Comparison of ENCODE assay signal across 11 cellular contexts in genomic region chr19:41936416-41936850, GRCh38. TPM values are rescaled to one million over a fixed set of nuclear protein-coding genes. Genes with fewer than 3 reads are reported as not detected.
DNase-seq lines count a peak whose midpoint lies in the region; ATAC-seq and TF ChIP-seq lines count a peak whose summit lies in the region.
"Had no signal": no experiment of that assay in that cellular context is flagged by ENCODE, and none has a peak within 500 bp of the region (broad histone marks: within the 10 kb centered on the region; RNA-seq: fewer than 3 reads in every experiment).

No MANE protein-coding gene starts in this region.

- H3K27ac Mint-ChIP-seq in CD4-positive, alpha-beta memory T cell = peak overlapping the region; percentile 65 to 90 (median 75)

- no peak overlapping the region; the same call in 1 of the 2 replicates for H2AFZ ChIP-seq in OCI-LY7 (ENCODE audit: low read length)

- H3K4me1 ChIP-seq in CD4-positive, alpha-beta memory T cell (ENCODE audit: insufficient read depth, low read length) = peaks cover 37% of the 10 kb centered on the region
- H3K4me1 ChIP-seq in OCI-LY7 (ENCODE audit: insufficient read depth, low read length, poor library complexity, severe bottlenecking) (peaks cover 83% of the 10 kb centered on the region), foreskin keratinocyte (peaks cover 4% of the 10 kb centered on the region)

- H3K9me3 Mint-ChIP-seq in CD4-positive, alpha-beta memory T cell = no peaks in the 10 kb centered on the region

- no peaks in the 10 kb centered on the region for H4K20me1 ChIP-seq in OCI-LY7 (ENCODE audit: insufficient read depth, low read length)

- CTCF ChIA-PET in CD4-positive, alpha-beta memory T cell (lab: Charles Lee; ENCODE audit: partially characterized antibody) = interaction anchor here (0.6 to 2.3 kb wide), 9 partner anchors 9 to 100 kb away, joined by 3 to 13 read pairs (median 5); partner anchors contain the start of genes ERFL and RPS19
- CTCF ChIA-PET in OCI-LY7 (lab: Charles Lee; ENCODE audit: unreplicated experiment) = no interaction called here

- peak overlapping the region in 3 of 8 donors; percentile 8 to 65 (median 9) for H3K4me3 Mint-ChIP-seq in CD4-positive, alpha-beta memory T cell

- peak; percentile 71 for ATAC-seq in foreskin keratinocyte
- no peak for ATAC-seq in GM21576 (IDR thresholded peaks at IDR 0.05; ENCODE audit: unreplicated experiment)
- ATAC-seq: SK-N-SH treated with all-trans-retinoic acid at 6 μM for 48 hours had no signal

- POLR2A ChIA-PET in CD4-positive, alpha-beta memory T cell (lab: Charles Lee; ENCODE audit: partially characterized antibody) = interaction anchor here (1.7 to 2.2 kb wide), 6 partner anchors 9 to 77 kb away, joined by 4 to 8 read pairs (median 6); partner anchors contain the start of gene RPS19
- POLR2A ChIA-PET in OCI-LY7 (lab: Charles Lee) = interaction anchor here (1.4 to 2.0 kb wide), 2 partner anchors 8 to 10 kb away, joined by 5 to 21 read pairs; partner anchors contain the start of gene ERFL

- H3K4me2 ChIP-seq in OCI-LY7 (ENCODE audit: low read length) = peak overlapping the region; percentile 53

- no peaks in the 10 kb centered on the region for H3K27me3 ChIP-seq in CD4-positive, alpha-beta memory T cell (ENCODE audit: insufficient read depth, low read length)
- peaks cover 70% of the 10 kb centered on the region for H3K27me3 ChIP-seq in foreskin keratinocyte

- TSS peak; percentile 49 for BruUV-seq in OCI-LY7 (replicated peaks; lab: Mats Ljungman, UMichigan)

- no peaks in the 10 kb centered on the region for H3K9me2 ChIP-seq in OCI-LY7 (ENCODE audit: insufficient read depth, low read length)

- H3K36me3 Mint-ChIP-seq in CD4-positive, alpha-beta memory T cell = no peaks in the 10 kb centered on the region

- H3K9me3 ChIP-seq in CD4-positive, alpha-beta memory T cell (ENCODE audit: control insufficient read depth in 1 of 2, low read length in 2 of 2) = no peaks in the 10 kb centered on the region
- no peaks in the 10 kb centered on the region for H3K9me3 ChIP-seq in OCI-LY7 (ENCODE audit: low read length)
- H3K9me3 ChIP-seq: suprapubic skin had no signal

- intact Hi-C loops in CD4-positive, alpha-beta memory T cell (cut with micrococcal nuclease) = no loop called here
- intact Hi-C loops in OCI-LY7 (cut with micrococcal nuclease; ENCODE audit: unreplicated experiment) = loop anchor here (2.0 kb wide), 1 partner anchor 14 kb away; no protein-coding TSS in a partner anchor

- peaks cover 6% of the 10 kb centered on the region; the same call in 1 of the 2 replicates for H3K79me2 ChIP-seq in OCI-LY7 (ENCODE audit: insufficient read depth, low read depth, low read length)

- TF ChIP-seq CTCF in OCI-LY7 (conservative IDR thresholded peaks at IDR 0.05; ENCODE audit: low read length) (no peak), foreskin keratinocyte (conservative IDR thresholded peaks at IDR 0.05) (no peak)

- peaks cover 1 to 8% of the 10 kb centered on the region in 2 donors for H3K27me3 Mint-ChIP-seq in CD4-positive, alpha-beta memory T cell

- DNase-seq in CD4-positive, alpha-beta memory T cell = peak in 1 of 5 donors; percentile 82
- no peak for DNase-seq in OCI-LY7 (ENCODE audit: low spot score)
- peak in 1 of 2 donors; percentile 30 for DNase-seq in foreskin keratinocyte
- DNase-seq in ecto neural progenitor cell (ENCODE audit: low spot score) = no peak
- no peak for DNase-seq in H4 (ENCODE audit: low spot score)
- DNase-seq: DMS79 treated with DMSO at 0.1 percent for 48 hours had no signal

- H3K27ac ChIP-seq in CD4-positive, alpha-beta memory T cell (ENCODE audit: low read depth, low read length) = no peak overlapping the region
- H3K27ac ChIP-seq in OCI-LY7 (ENCODE audit: low read depth, low read length, poor library complexity, severe bottlenecking) = peak overlapping the region; percentile 92
- H3K27ac ChIP-seq in foreskin keratinocyte = no peak overlapping the region
- H3K27ac ChIP-seq: suprapubic skin had no signal

- H3K36me3 ChIP-seq in CD4-positive, alpha-beta memory T cell (ENCODE audit: insufficient read depth, low read length) = no peaks in the 10 kb centered on the region
- H3K36me3 ChIP-seq in OCI-LY7 (ENCODE audit: insufficient read depth, low read length) = no peaks in the 10 kb centered on the region
- H3K36me3 ChIP-seq: suprapubic skin had no signal

- peaks cover 20 to 54% (median 33%) of the 10 kb centered on the region in 4 donors for H3K4me1 Mint-ChIP-seq in CD4-positive, alpha-beta memory T cell

- no peak overlapping the region for H3K4me3 ChIP-seq in CD4-positive, alpha-beta memory T cell (ENCODE audit: low read length in 2 of 2)
- peak overlapping the region; percentile 48 for H3K4me3 ChIP-seq in OCI-LY7 (ENCODE audit: low read depth, low read length, poor library complexity, severe bottlenecking)
- H3K4me3 ChIP-seq: suprapubic skin had no signal

RNA-seq across cellular contexts. Expression of gene ERFL, which starts 8.2 kb away (rescaled TPM):
- 1 to 10 TPM; 6.6 to 9.2 TPM for total RNA-seq in CD4-positive, alpha-beta memory T cell
- under 1 TPM in 1 of 2 donors, not detected in 1; 0.11 TPM for polyA plus RNA-seq in CD4-positive, alpha-beta memory T cell
- total RNA-seq in OCI-LY7 (2014; rRNA removed; shearing (Covaris generic)) = 1.6 and 1.9 TPM in 2 replicates
- total RNA-seq in OCI-LY7 (2022) (5.9 and 6.8 TPM in 2 replicates), foreskin keratinocyte (not detected in 2 replicates)
- 0.03 and 0.08 TPM in 2 replicates for polyA plus RNA-seq in foreskin keratinocyte
- not detected in 2 replicates for total RNA-seq in H4 (2014; rRNA removed; shearing (Covaris generic))
- total RNA-seq: skeletal muscle tissue had no signal

RNA-seq across cellular contexts. Expression of gene RABAC1, which starts 22.7 kb away (rescaled TPM):
- 100 to 1,000 TPM in 1 of 2 experiments, 10 to 100 TPM in 1; 97.4 to 100 TPM for total RNA-seq in CD4-positive, alpha-beta memory T cell
- polyA plus RNA-seq in CD4-positive, alpha-beta memory T cell = 100 to 1,000 TPM; 198 to 256 TPM
- 161 and 171 TPM in 2 replicates for total RNA-seq in OCI-LY7 (2014; rRNA removed; shearing (Covaris generic))
- total RNA-seq in OCI-LY7 (2022) (167 and 191 TPM in 2 replicates), foreskin keratinocyte (155 and 188 TPM in 2 replicates)
- 212 and 326 TPM in 2 replicates for polyA plus RNA-seq in foreskin keratinocyte
- 149 and 167 TPM in 2 replicates for total RNA-seq in H4 (2014; rRNA removed; shearing (Covaris generic))

RNA-seq across cellular contexts. Expression of gene ARHGEF1, which starts 53.4 kb away (rescaled TPM):
- total RNA-seq in CD4-positive, alpha-beta memory T cell = 100 to 1,000 TPM; 956 to 992 TPM
- 100 to 1,000 TPM; 140 to 325 TPM for polyA plus RNA-seq in CD4-positive, alpha-beta memory T cell
- total RNA-seq in OCI-LY7 (2014; rRNA removed; shearing (Covaris generic)) = 74.9 and 96.9 TPM in 2 replicates
- total RNA-seq in OCI-LY7 (2022) (297 and 318 TPM in 2 replicates), foreskin keratinocyte (85.1 and 85.6 TPM in 2 replicates)
- 114 and 135 TPM in 2 replicates for polyA plus RNA-seq in foreskin keratinocyte
- 14.5 and 15.9 TPM in 2 replicates for total RNA-seq in H4 (2014; rRNA removed; shearing (Covaris generic))

RNA-seq across cellular contexts. Expression of gene ATP1A3, which starts 57.6 kb away (rescaled TPM):
- 1 to 10 TPM; 2.7 to 3.5 TPM for total RNA-seq in CD4-positive, alpha-beta memory T cell
- under 1 TPM; 0.89 to 0.95 TPM for polyA plus RNA-seq in CD4-positive, alpha-beta memory T cell
- 3.1 and 9.3 TPM in 2 replicates for total RNA-seq in OCI-LY7 (2014; rRNA removed; shearing (Covaris generic))
- total RNA-seq in OCI-LY7 (2022) (33.0 and 33.3 TPM in 2 replicates), foreskin keratinocyte (0.14 TPM in 1 of 2 replicates, not detected in the other)
- polyA plus RNA-seq in foreskin keratinocyte = 0.09 and 0.13 TPM in 2 replicates
- 2.1 and 2.8 TPM in 2 replicates for total RNA-seq in H4 (2014; rRNA removed; shearing (Covaris generic))
- total RNA-seq: lower leg skin, skeletal muscle tissue, suprapubic skin had no signal

RNA-seq across cellular contexts. Expression of gene CD79A, which starts 59.4 kb away (rescaled TPM):
- 1 to 10 TPM in 1 of 2 experiments, under 1 TPM in 1; 0.93 to 1.3 TPM for total RNA-seq in CD4-positive, alpha-beta memory T cell
- polyA plus RNA-seq in CD4-positive, alpha-beta memory T cell = 10 to 100 TPM in 1 of 2 donors, 1 to 10 TPM in 1; 5.1 to 29.7 TPM
- 848 and 1,195 TPM in 2 replicates for total RNA-seq in OCI-LY7 (2014; rRNA removed; shearing (Covaris generic))
- total RNA-seq in OCI-LY7 (2022) (896 and 1,094 TPM in 2 replicates), foreskin keratinocyte (0.11 and 0.20 TPM in 2 replicates)
- polyA plus RNA-seq in foreskin keratinocyte = 0.17 and 0.30 TPM in 2 replicates
- not detected in 2 replicates for total RNA-seq in H4 (2014; rRNA removed; shearing (Covaris generic))
